ENCODE assay signal across 2 cellular contexts in the genomic region with DNA sequence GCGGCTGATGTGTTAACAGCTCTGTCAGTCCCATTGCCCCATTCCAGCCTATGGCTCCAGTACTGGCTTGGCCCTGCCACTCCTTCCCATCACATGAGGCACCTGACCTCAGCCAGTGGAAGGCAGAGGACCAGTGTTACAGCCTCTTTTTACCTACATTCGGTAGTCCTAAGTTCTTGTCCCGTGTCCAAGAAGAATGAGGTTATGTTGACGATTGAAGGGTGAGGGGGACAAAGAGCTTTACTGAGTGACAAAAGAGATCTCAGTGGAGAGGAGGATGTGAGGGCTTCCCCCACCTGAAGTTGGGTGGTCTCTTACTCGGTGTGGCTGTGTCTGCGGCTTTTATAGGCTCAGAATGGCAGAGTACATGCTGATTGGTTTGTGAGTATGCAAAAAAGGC.
TF ChIP-seq lines count a peak whose summit lies in the region.

No MANE protein-coding gene starts in this region.

TF ChIP-seq in GM23338, 12 proteins besides CTCF, POLR2A, EP300 and RAD21 (continues in another document):
- TF ChIP-seq EZH2 (IDR thresholded peaks at IDR 0.05; ENCODE audit: low read depth, unreplicated experiment) (no peak), EZH2phosphoT487 (IDR thresholded peaks at IDR 0.05; ENCODE audit: unreplicated experiment) (no peak), CREB1 (CRISPR knock-in tag; IDR thresholded peaks at IDR 0.05; ENCODE audit: low read depth) (no peak), STAT1 (IDR thresholded peaks at IDR 0.05; ENCODE audit: unreplicated experiment) (no peak), NANOG (IDR thresholded peaks at IDR 0.05; ENCODE audit: borderline replicate concordance) (no peak), JUNB (IDR thresholded peaks at IDR 0.05; ENCODE audit: unreplicated experiment) (no peak), POLR2AphosphoS5 (IDR thresholded peaks at IDR 0.05; ENCODE audit: low read depth) (no peak), ZNF331 (CRISPR knock-in tag; IDR thresholded peaks at IDR 0.05; ENCODE audit: low read depth) (no peak), ZNF114 (CRISPR knock-in tag; IDR thresholded peaks at IDR 0.05) (no peak)
- TF ChIP-seq, protein P1, sequence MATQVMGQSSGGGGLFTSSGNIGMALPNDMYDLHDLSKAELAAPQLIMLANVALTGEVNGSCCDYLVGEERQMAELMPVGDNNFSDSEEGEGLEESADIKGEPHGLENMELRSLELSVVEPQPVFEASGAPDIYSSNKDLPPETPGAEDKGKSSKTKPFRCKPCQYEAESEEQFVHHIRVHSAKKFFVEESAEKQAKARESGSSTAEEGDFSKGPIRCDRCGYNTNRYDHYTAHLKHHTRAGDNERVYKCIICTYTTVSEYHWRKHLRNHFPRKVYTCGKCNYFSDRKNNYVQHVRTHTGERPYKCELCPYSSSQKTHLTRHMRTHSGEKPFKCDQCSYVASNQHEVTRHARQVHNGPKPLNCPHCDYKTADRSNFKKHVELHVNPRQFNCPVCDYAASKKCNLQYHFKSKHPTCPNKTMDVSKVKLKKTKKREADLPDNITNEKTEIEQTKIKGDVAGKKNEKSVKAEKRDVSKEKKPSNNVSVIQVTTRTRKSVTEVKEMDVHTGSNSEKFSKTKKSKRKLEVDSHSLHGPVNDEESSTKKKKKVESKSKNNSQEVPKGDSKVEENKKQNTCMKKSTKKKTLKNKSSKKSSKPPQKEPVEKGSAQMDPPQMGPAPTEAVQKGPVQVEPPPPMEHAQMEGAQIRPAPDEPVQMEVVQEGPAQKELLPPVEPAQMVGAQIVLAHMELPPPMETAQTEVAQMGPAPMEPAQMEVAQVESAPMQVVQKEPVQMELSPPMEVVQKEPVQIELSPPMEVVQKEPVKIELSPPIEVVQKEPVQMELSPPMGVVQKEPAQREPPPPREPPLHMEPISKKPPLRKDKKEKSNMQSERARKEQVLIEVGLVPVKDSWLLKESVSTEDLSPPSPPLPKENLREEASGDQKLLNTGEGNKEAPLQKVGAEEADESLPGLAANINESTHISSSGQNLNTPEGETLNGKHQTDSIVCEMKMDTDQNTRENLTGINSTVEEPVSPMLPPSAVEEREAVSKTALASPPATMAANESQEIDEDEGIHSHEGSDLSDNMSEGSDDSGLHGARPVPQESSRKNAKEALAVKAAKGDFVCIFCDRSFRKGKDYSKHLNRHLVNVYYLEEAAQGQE (IDR thresholded peaks at IDR 0.05; ENCODE audit: unreplicated experiment) = no peak
- TF ChIP-seq, protein P2, sequence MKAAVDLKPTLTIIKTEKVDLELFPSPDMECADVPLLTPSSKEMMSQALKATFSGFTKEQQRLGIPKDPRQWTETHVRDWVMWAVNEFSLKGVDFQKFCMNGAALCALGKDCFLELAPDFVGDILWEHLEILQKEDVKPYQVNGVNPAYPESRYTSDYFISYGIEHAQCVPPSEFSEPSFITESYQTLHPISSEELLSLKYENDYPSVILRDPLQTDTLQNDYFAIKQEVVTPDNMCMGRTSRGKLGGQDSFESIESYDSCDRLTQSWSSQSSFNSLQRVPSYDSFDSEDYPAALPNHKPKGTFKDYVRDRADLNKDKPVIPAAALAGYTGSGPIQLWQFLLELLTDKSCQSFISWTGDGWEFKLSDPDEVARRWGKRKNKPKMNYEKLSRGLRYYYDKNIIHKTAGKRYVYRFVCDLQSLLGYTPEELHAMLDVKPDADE (IDR thresholded peaks at IDR 0.05) = no peak

TF ChIP-seq in H1, 55 proteins besides CTCF, POLR2A, EP300 and RAD21:
- TF ChIP-seq, protein P3, sequence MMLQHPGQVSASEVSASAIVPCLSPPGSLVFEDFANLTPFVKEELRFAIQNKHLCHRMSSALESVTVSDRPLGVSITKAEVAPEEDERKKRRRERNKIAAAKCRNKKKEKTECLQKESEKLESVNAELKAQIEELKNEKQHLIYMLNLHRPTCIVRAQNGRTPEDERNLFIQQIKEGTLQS (IDR thresholded peaks at IDR 0.05; ENCODE audit: insufficient read depth, low read depth, low read length) = no peak
- TF ChIP-seq E2F6 (IDR thresholded peaks at IDR 0.05) = no peak
- no peak for TF ChIP-seq TAF1 (IDR thresholded peaks at IDR 0.05; ENCODE audit: low read depth, low read length)
- no peak for TF ChIP-seq BRCA1 (IDR thresholded peaks at IDR 0.05; ENCODE audit: low read depth, low read length)
- no peak for TF ChIP-seq CEBPB (IDR thresholded peaks at IDR 0.05; ENCODE audit: low read depth, low read length)
